In genomic region chr22:39490135-39490798, GRCh38 we compare ENCODE assay signal across 1 cellular context.
TF ChIP-seq lines count a peak whose summit lies in the region.

No MANE protein-coding gene starts in this region.

TF ChIP-seq in HepG2, 621 proteins besides CTCF, POLR2A, EP300 and RAD21:
- TF ChIP-seq YY1 (IDR thresholded peaks at IDR 0.05; ENCODE audit: insufficient read depth, insufficient replicate concordance, low read depth, low read length) (peak; percentile 91), NFYB (CRISPR knock-in tag; IDR thresholded peaks at IDR 0.05) (peak; percentile 83), SP2 (CRISPR knock-in tag; IDR thresholded peaks at IDR 0.05) (no peak), ZNF10 (CRISPR knock-in tag; IDR thresholded peaks at IDR 0.05; ENCODE audit: borderline replicate concordance, low read depth) (no peak), ZSCAN25 (CRISPR knock-in tag; IDR thresholded peaks at IDR 0.05) (no peak), ZNF143 (CRISPR knock-in tag; IDR thresholded peaks at IDR 0.05) (peak; percentile 94), RAD51 (IDR thresholded peaks at IDR 0.05; ENCODE audit: borderline replicate concordance) (peak; percentile 44; the same call in 1 of the 2 replicates), NFYC (CRISPR knock-in tag; IDR thresholded peaks at IDR 0.05) (peak; percentile 91), FOSL1 (CRISPR knock-in tag; IDR thresholded peaks at IDR 0.05; ENCODE audit: borderline replicate concordance) (no peak), ZNF7 (CRISPR knock-in tag; IDR thresholded peaks at IDR 0.05) (peak; percentile 63; the same call in 1 of the 2 replicates), HNF4A (CRISPR knock-in tag; IDR thresholded peaks at IDR 0.05) (no peak), THAP11 (CRISPR knock-in tag; IDR thresholded peaks at IDR 0.05) (peak; percentile 99), ZNF629 (CRISPR knock-in tag; conservative IDR thresholded peaks at IDR 0.05) (no peak), IKZF1 (IDR thresholded peaks at IDR 0.05) (no peak), RFX1 (IDR thresholded peaks at IDR 0.05) (no peak), ZNF740 (CRISPR knock-in tag; IDR thresholded peaks at IDR 0.05) (no peak), SALL1 (CRISPR knock-in tag; IDR thresholded peaks at IDR 0.05) (peak; percentile 20; the same call in 1 of the 2 replicates), PHF20 (CRISPR knock-in tag; IDR thresholded peaks at IDR 0.05) (no peak), HCFC1 (IDR thresholded peaks at IDR 0.05; ENCODE audit: low read depth, low read length) (peak; percentile 84), ZNF609 (CRISPR knock-in tag; IDR thresholded peaks at IDR 0.05; ENCODE audit: borderline replicate concordance) (no peak), ATAD3A (CRISPR knock-in tag; IDR thresholded peaks at IDR 0.05) (no peak), ZNF354B (CRISPR knock-in tag; IDR thresholded peaks at IDR 0.05) (no peak), ZNF331 (CRISPR knock-in tag; IDR thresholded peaks at IDR 0.05) (no peak), CREM (IDR thresholded peaks at IDR 0.05) (peak; percentile 27; the same call in 1 of the 2 replicates), CREM (CRISPR knock-in tag; IDR thresholded peaks at IDR 0.05) (no peak), MYC (CRISPR knock-in tag; IDR thresholded peaks at IDR 0.05; ENCODE audit: borderline replicate concordance) (peak; percentile 72; the same call in 1 of the 2 replicates), ZFP1 (CRISPR knock-in tag; IDR thresholded peaks at IDR 0.05) (no peak), ZSCAN5A (CRISPR knock-in tag; IDR thresholded peaks at IDR 0.05; ENCODE audit: borderline replicate concordance) (no peak), ZNF282 (IDR thresholded peaks at IDR 0.05; ENCODE audit: partially characterized antibody) (no peak), NR2F2 (IDR thresholded peaks at IDR 0.05; ENCODE audit: borderline replicate concordance, low read depth) (no peak), BORCS8-MEF2B (CRISPR knock-in tag; IDR thresholded peaks at IDR 0.05) (peak; percentile 22; the same call in 1 of the 2 replicates), TFAP4 (IDR thresholded peaks at IDR 0.05; ENCODE audit: borderline replicate concordance, low read depth) (peak; percentile 42; the same call in 1 of the 2 replicates), GABPB1 (CRISPR knock-in tag; IDR thresholded peaks at IDR 0.05) (peak; percentile 32; the same call in 1 of the 2 replicates), SUZ12 (IDR thresholded peaks at IDR 0.05; ENCODE audit: low read depth, low read length) (peak; percentile 62), TEAD2 (CRISPR knock-in tag; IDR thresholded peaks at IDR 0.05) (no peak), ZNF567 (CRISPR knock-in tag; IDR thresholded peaks at IDR 0.05; ENCODE audit: borderline replicate concordance) (no peak), ZNF20 (CRISPR knock-in tag; IDR thresholded peaks at IDR 0.05) (no peak), HIVEP1 (CRISPR knock-in tag; IDR thresholded peaks at IDR 0.05) (peak; percentile 31; the same call in 1 of the 2 replicates), ZBTB1 (CRISPR knock-in tag; IDR thresholded peaks at IDR 0.05; ENCODE audit: borderline replicate concordance) (no peak), ZNF773 (CRISPR knock-in tag; IDR thresholded peaks at IDR 0.05; ENCODE audit: borderline replicate concordance) (peak; percentile 59; the same call in 1 of the 2 replicates)
- TF ChIP-seq, protein P1, sequence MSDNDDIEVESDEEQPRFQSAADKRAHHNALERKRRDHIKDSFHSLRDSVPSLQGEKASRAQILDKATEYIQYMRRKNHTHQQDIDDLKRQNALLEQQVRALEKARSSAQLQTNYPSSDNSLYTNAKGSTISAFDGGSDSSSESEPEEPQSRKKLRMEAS (IDR thresholded peaks at IDR 0.05), result peak; percentile 51
- TF ChIP-seq, protein P2, sequence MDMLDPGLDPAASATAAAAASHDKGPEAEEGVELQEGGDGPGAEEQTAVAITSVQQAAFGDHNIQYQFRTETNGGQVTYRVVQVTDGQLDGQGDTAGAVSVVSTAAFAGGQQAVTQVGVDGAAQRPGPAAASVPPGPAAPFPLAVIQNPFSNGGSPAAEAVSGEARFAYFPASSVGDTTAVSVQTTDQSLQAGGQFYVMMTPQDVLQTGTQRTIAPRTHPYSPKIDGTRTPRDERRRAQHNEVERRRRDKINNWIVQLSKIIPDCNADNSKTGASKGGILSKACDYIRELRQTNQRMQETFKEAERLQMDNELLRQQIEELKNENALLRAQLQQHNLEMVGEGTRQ (IDR thresholded peaks at IDR 0.05; ENCODE audit: low read depth, low read length), result peak; percentile 92
- TF ChIP-seq, protein P2 (CRISPR knock-in tag; IDR thresholded peaks at IDR 0.05; ENCODE audit: borderline replicate concordance), result peak; percentile 98; the same call in 1 of the 2 replicates
- TF ChIP-seq, protein P3, sequence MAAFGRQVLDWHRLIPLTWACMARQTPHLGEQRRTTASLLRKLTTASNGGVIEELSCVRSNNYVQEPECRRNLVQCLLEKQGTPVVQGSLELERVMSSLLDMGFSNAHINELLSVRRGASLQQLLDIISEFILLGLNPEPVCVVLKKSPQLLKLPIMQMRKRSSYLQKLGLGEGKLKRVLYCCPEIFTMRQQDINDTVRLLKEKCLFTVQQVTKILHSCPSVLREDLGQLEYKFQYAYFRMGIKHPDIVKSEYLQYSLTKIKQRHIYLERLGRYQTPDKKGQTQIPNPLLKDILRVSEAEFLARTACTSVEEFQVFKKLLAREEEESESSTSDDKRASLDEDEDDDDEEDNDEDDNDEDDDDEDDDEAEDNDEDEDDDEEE (CRISPR knock-in tag; IDR thresholded peaks at IDR 0.05), result no peak
- TF ChIP-seq, protein P4, sequence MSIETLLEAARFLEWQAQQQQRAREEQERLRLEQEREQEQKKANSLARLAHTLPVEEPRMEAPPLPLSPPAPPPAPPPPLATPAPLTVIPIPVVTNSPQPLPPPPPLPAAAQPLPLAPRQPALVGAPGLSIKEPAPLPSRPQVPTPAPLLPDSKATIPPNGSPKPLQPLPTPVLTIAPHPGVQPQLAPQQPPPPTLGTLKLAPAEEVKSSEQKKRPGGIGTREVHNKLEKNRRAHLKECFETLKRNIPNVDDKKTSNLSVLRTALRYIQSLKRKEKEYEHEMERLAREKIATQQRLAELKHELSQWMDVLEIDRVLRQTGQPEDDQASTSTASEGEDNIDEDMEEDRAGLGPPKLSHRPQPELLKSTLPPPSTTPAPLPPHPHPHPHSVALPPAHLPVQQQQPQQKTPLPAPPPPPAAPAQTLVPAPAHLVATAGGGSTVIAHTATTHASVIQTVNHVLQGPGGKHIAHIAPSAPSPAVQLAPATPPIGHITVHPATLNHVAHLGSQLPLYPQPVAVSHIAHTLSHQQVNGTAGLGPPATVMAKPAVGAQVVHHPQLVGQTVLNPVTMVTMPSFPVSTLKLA (IDR thresholded peaks at IDR 0.05), result peak; percentile 48; the same call in 1 of the 2 replicates
- TF ChIP-seq, protein P5, sequence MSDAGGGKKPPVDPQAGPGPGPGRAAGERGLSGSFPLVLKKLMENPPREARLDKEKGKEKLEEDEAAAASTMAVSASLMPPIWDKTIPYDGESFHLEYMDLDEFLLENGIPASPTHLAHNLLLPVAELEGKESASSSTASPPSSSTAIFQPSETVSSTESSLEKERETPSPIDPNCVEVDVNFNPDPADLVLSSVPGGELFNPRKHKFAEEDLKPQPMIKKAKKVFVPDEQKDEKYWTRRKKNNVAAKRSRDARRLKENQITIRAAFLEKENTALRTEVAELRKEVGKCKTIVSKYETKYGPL (CRISPR knock-in tag; IDR thresholded peaks at IDR 0.05), result no peak
- TF ChIP-seq, protein P6, sequence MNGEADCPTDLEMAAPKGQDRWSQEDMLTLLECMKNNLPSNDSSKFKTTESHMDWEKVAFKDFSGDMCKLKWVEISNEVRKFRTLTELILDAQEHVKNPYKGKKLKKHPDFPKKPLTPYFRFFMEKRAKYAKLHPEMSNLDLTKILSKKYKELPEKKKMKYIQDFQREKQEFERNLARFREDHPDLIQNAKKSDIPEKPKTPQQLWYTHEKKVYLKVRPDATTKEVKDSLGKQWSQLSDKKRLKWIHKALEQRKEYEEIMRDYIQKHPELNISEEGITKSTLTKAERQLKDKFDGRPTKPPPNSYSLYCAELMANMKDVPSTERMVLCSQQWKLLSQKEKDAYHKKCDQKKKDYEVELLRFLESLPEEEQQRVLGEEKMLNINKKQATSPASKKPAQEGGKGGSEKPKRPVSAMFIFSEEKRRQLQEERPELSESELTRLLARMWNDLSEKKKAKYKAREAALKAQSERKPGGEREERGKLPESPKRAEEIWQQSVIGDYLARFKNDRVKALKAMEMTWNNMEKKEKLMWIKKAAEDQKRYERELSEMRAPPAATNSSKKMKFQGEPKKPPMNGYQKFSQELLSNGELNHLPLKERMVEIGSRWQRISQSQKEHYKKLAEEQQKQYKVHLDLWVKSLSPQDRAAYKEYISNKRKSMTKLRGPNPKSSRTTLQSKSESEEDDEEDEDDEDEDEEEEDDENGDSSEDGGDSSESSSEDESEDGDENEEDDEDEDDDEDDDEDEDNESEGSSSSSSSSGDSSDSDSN (CRISPR knock-in tag; IDR thresholded peaks at IDR 0.05), result no peak
